ENCODE assay signal across 15 cellular contexts in genomic region chr20:25005220-25005619, GRCh38. TPM values are rescaled to one million over a fixed set of nuclear protein-coding genes. Genes with fewer than 3 reads are reported as not detected.
DNase-seq lines count a peak whose midpoint lies in the region; ATAC-seq and TF ChIP-seq lines count a peak whose summit lies in the region.
"Had no signal": no experiment of that assay in that cellular context is flagged by ENCODE, and none has a peak within 500 bp of the region (broad histone marks: within the 10 kb centered on the region; RNA-seq: fewer than 3 reads in every experiment).

No MANE protein-coding gene starts in this region.

- in situ Hi-C loops in HAP-1 (cut with MboI; ENCODE audit: low sequenced_read_pairs) = no loop called here

- DNase-seq in DMS79 treated with DMSO at 0.1 percent for 48 hours (lab: John Stamatoyannopoulos, UW) = peak; percentile 71
- peak; percentile 63 for DNase-seq in NCI-H2196 (lab: John Stamatoyannopoulos, UW; ENCODE audit: unreplicated experiment)
- peak; percentile 18 for DNase-seq in fibroblast of the aortic adventitia (ENCODE audit: low read depth)
- DNase-seq in omental fat pad (ENCODE audit: low spot score) = no peak
- DNase-seq in HAP-1 (ENCODE audit: low spot score in 2 of 2) = no peak
- no peak for DNase-seq in stimulated activated CD4-positive, alpha-beta T cell treated with anti-CD3 and anti-CD28 coated beads, Interleukin-15, amount 100 ng/mL, for 24 hours
- no peak for DNase-seq in activated CD4-positive, alpha-beta T cell treated with anti-CD3 and anti-CD28 coated beads for 4 hours
- DNase-seq: foreskin melanocyte, mammary epithelial cell, NCI-H187, RPMI8226, trophoblast cell had no signal

- H3K27me3 ChIP-seq in HAP-1 (ENCODE audit: low read depth) = no peaks in the 10 kb centered on the region

- H3K4me3 ChIP-seq in fibroblast of the aortic adventitia (ENCODE audit: low read depth, low read length) = no peak overlapping the region
- no peak overlapping the region for H3K4me3 ChIP-seq in HAP-1
- H3K4me3 ChIP-seq: cardiac muscle cell had no signal

- no peaks in the 10 kb centered on the region for H3K9me3 ChIP-seq in HAP-1

- ATAC-seq in omental fat pad (ENCODE audit: low FRiP score) = peak; percentile 55
- no peak for ATAC-seq in HG03460 (IDR thresholded peaks at IDR 0.05; ENCODE audit: unreplicated experiment)

- no peak for TF ChIP-seq CTCF in fibroblast of the aortic adventitia (IDR thresholded peaks at IDR 0.05; ENCODE audit: insufficient read depth, low read length)
- TF ChIP-seq CTCF in omental fat pad (IDR thresholded peaks at IDR 0.05) = no peak

- H3K4me1 ChIP-seq in HAP-1 = no peaks in the 10 kb centered on the region

- no peaks in the 10 kb centered on the region for H3K36me3 ChIP-seq in HAP-1 (replicated peaks)
- H3K36me3 ChIP-seq: cardiac muscle cell had no signal

RNA-seq across cellular contexts. Expression of gene APMAP, which starts 12.7 kb away (rescaled TPM):
- total RNA-seq in fibroblast of the aortic adventitia (ENCODE audit: low replicate concordance) (40.7 and 132 TPM in 2 replicates), omental fat pad (100 to 1,000 TPM in 3 of 4 donors, 10 to 100 TPM in 1; 85.3 to 337 (median 163) TPM)

RNA-seq across cellular contexts. Expression of gene ACSS1, which starts 52.7 kb away (rescaled TPM):
- total RNA-seq in fibroblast of the aortic adventitia (ENCODE audit: low replicate concordance) (0.99 and 2.5 TPM in 2 replicates), omental fat pad (10 to 100 TPM; 15.9 to 45.4 (median 19.0) TPM)
- total RNA-seq: cardiac muscle cell had no signal

RNA-seq across cellular contexts. Expression of gene CST7, which starts 56.2 kb away (rescaled TPM):
- total RNA-seq in fibroblast of the aortic adventitia (ENCODE audit: low replicate concordance) = not detected in 2 replicates
- total RNA-seq in omental fat pad = 10 to 100 TPM in 2 of 4 donors, 1 to 10 TPM in 2; 6.4 to 20.5 (median 12.2) TPM
- total RNA-seq: cardiac muscle cell, mammary epithelial cell, pulmonary artery endothelial cell had no signal

Comparison
In these comparisons a context has a peak if more than half of its experiments do, and no peak if none do; other contexts are left out.
1. DNase-seq: peak in DMS79 treated with DMSO at 0.1 percent for 48 hours (single experiment), NCI-H2196 (single experiment) and fibroblast of the aortic adventitia (single experiment); none in omental fat pad (single experiment), HAP-1 (0 of 2), stimulated activated CD4-positive, alpha-beta T cell treated with anti-CD3 and anti-CD28 coated beads, Interleukin-15, amount 100 ng/mL, for 24 hours (single experiment) and activated CD4-positive, alpha-beta T cell treated with anti-CD3 and anti-CD28 coated beads for 4 hours (0 of 2).